1 cellular context compared by ENCODE assay signal in genomic region chr1:168729405-168729802, GRCh38.
TF ChIP-seq lines count a peak whose summit lies in the region.

No MANE protein-coding gene starts in this region.

TF ChIP-seq in GM23338, 12 proteins besides CTCF, POLR2A, EP300 and RAD21 (continued from another document):
- TF ChIP-seq REST (IDR thresholded peaks at IDR 0.05; ENCODE audit: unreplicated experiment), result no peak
- no peak for TF ChIP-seq ZNF331 (CRISPR knock-in tag; IDR thresholded peaks at IDR 0.05; ENCODE audit: low read depth)
- no peak for TF ChIP-seq EZH2phosphoT487 (IDR thresholded peaks at IDR 0.05; ENCODE audit: unreplicated experiment)
- TF ChIP-seq POLR2AphosphoS5 (IDR thresholded peaks at IDR 0.05; ENCODE audit: low read depth), result no peak
- no peak for TF ChIP-seq JUNB (IDR thresholded peaks at IDR 0.05; ENCODE audit: unreplicated experiment)
- no peak for TF ChIP-seq NANOG (IDR thresholded peaks at IDR 0.05; ENCODE audit: borderline replicate concordance)
- TF ChIP-seq EZH2 (IDR thresholded peaks at IDR 0.05; ENCODE audit: low read depth, unreplicated experiment), result no peak
